Comparison of ENCODE assay signal across 26 cellular contexts in genomic region chrX:78665286-78665685, GRCh38. TPM values are rescaled to one million over a fixed set of nuclear protein-coding genes. Genes with fewer than 3 reads are reported as not detected.
"Had no signal": no experiment of that assay in that cellular context is flagged by ENCODE, and none has a peak within 500 bp of the region (broad histone marks: within the 10 kb centered on the region; RNA-seq: fewer than 3 reads in every experiment).

No MANE protein-coding gene starts in this region.

- H3K4me3 Mint-ChIP-seq: naive thymus-derived CD4-positive, alpha-beta T cell had no signal

- DNase-seq: cortex of kidney; dorsolateral prefrontal cortex; effector CD8-positive, alpha-beta T cell; foreskin keratinocyte; heart left ventricle; hypothalamus; kidney glomerular epithelial cell; naive thymus-derived CD4-positive, alpha-beta T cell; psoas muscle; stimulated activated CD4-positive, alpha-beta T cell treated with anti-CD3 and anti-CD28 coated beads, Interleukin-12 subunit alpha, Interleukin-12 subunit beta, amount 100 ng/mL, for 4 hours; stimulated activated naive CD4-positive, alpha-beta T cell; stomach; substantia nigra; transverse colon had no signal

- H3K4me1 ChIP-seq: foreskin keratinocyte, heart left ventricle, psoas muscle, stomach, transverse colon had no signal

- H3K27me3 ChIP-seq: foreskin keratinocyte, heart left ventricle, neutrophil, stomach, transverse colon had no signal

- H3K36me3 ChIP-seq: esophagus muscularis mucosa, heart left ventricle, neutrophil, stomach, thoracic aorta, transverse colon had no signal

- H3K4me3 ChIP-seq: dorsolateral prefrontal cortex, esophagus muscularis mucosa, heart left ventricle, psoas muscle, stomach, thoracic aorta, transverse colon had no signal

- H3K27ac ChIP-seq: epithelial cell of prostate, esophagus muscularis mucosa, foreskin keratinocyte, heart left ventricle, neutrophil, psoas muscle, stomach, thoracic aorta, transverse colon had no signal

- H3K9me3 ChIP-seq: esophagus muscularis mucosa, heart left ventricle, neutrophil, psoas muscle, thoracic aorta, transverse colon had no signal

- H3K27ac Mint-ChIP-seq: naive thymus-derived CD4-positive, alpha-beta T cell had no signal

- H3K27me3 Mint-ChIP-seq: naive thymus-derived CD4-positive, alpha-beta T cell had no signal

RNA-seq across cellular contexts. Expression of gene RTL3, which starts 6.2 kb away (rescaled TPM):
- total RNA-seq: foreskin keratinocyte; liver; lung microvascular endothelial cell; mesenteric fat pad; mononuclear cell; naive thymus-derived CD4-positive, alpha-beta T cell; osteoblast; sciatic nerve; ureter had no signal
- polyA plus RNA-seq: foreskin keratinocyte; heart left ventricle; liver; naive thymus-derived CD4-positive, alpha-beta T cell; neural cell had no signal
